8 cellular contexts compared by ENCODE assay signal in genomic region chr11:9861860-9862725, GRCh38.
DNase-seq lines count a peak whose midpoint lies in the region; ATAC-seq and TF ChIP-seq lines count a peak whose summit lies in the region.

No MANE protein-coding gene starts in this region.

- no peak overlapping the region for H3K27ac Mint-ChIP-seq in T-helper 2 cell treated with Interferon-gamma antibody and Interleukin-4, amounts not matched to agents 5 μg/mL and 100 μg/mL, for 36 hours
- no peak overlapping the region for H3K27ac Mint-ChIP-seq in MCF 10A (ENCODE audit: low read depth, unreplicated experiment)

- H3K4me1 Mint-ChIP-seq in T-helper 2 cell treated with Interferon-gamma antibody and Interleukin-4, amounts not matched to agents 5 μg/mL and 100 μg/mL, for 36 hours (ENCODE audit: low read depth) = peaks cover 31% of the 10 kb centered on the region
- H3K4me1 Mint-ChIP-seq in MCF 10A (ENCODE audit: insufficient read depth, unreplicated experiment) = peaks cover 8% of the 10 kb centered on the region

- no peaks in the 10 kb centered on the region for H3K9me3 Mint-ChIP-seq in T-helper 2 cell treated with Interferon-gamma antibody and Interleukin-4, amounts not matched to agents 5 μg/mL and 100 μg/mL, for 36 hours
- no peaks in the 10 kb centered on the region for H3K9me3 Mint-ChIP-seq in MCF 10A (ENCODE audit: unreplicated experiment)

- peak; percentile 80 for TF ChIP-seq CTCF in MCF 10A (IDR thresholded peaks at IDR 0.05; ENCODE audit: unreplicated experiment)

- no TSS peak for BruUV-seq in MCF 10A (replicated peaks; lab: Mats Ljungman, UMichigan)

- POLR2A ChIA-PET in MCF 10A (lab: Yijun Ruan, JAX) = interaction anchor here (0.6 to 1.6 kb wide), 5 partner anchors 111 to 449 kb away, joined by 3 to 5 read pairs (median 3); no protein-coding TSS in a partner anchor

- intact Hi-C loops in Right ventricle myocardium inferior (cut with DNase I) = loop anchor here (5.0 to 10.0 kb wide), 2 partner anchors 113 to 445 kb away; partner anchors contain the start of gene ADM
- intact Hi-C loops in cardiac septum (cut with DNase I) = loop anchor here (5.0 to 10.0 kb wide), 3 partner anchors 105 to 445 kb away; partner anchors contain the start of gene ADM
- intact Hi-C loops in MCF 10A (cut with micrococcal nuclease) = loop anchor here (1.0 to 10.0 kb wide), 5 partner anchors 103 to 461 kb away; no protein-coding TSS in a partner anchor

- H3K4me3 Mint-ChIP-seq in T-helper 2 cell treated with Interferon-gamma antibody and Interleukin-4, amounts not matched to agents 5 μg/mL and 100 μg/mL, for 36 hours = no peak overlapping the region
- H3K4me3 Mint-ChIP-seq in MCF 10A (ENCODE audit: unreplicated experiment) = no peak overlapping the region

- H3K36me3 Mint-ChIP-seq in T-helper 2 cell treated with Interferon-gamma antibody and Interleukin-4, amounts not matched to agents 5 μg/mL and 100 μg/mL, for 36 hours (ENCODE audit: low read depth) = no peaks in the 10 kb centered on the region
- H3K36me3 Mint-ChIP-seq in MCF 10A (ENCODE audit: insufficient read depth, unreplicated experiment) = no peaks in the 10 kb centered on the region

- DNase-seq in Right ventricle myocardium inferior (ENCODE audit: missing footprints) (no peak), cardiac septum (ENCODE audit: low spot score) (no peak), NCI-H1105 (lab: John Stamatoyannopoulos, UW) (peak; percentile 59), MCF 10A (ENCODE audit: unreplicated experiment) (peak; percentile 80), kidney glomerular epithelial cell (lab: John Stamatoyannopoulos, UW) (peak; percentile 75)
- peak; percentile 42 for DNase-seq in T-helper 2 cell treated with Interferon-gamma antibody and Interleukin-4, amounts not matched to agents 5 μg/mL and 100 μg/mL, for 36 hours (ENCODE audit: low spot score)
- DNase-seq in stimulated activated CD8-positive, alpha-beta memory T cell treated with anti-CD3 and anti-CD28 coated beads, Interleukin-12 subunit alpha, Interleukin-12 subunit beta, amount 100 ng/mL, for 1 hour (ENCODE audit: low read depth) = peak; percentile 2

- ATAC-seq in Right ventricle myocardium inferior (peak; percentile 70), HG02610 (IDR thresholded peaks at IDR 0.05; ENCODE audit: unreplicated experiment) (peak; percentile 81)

- CTCF ChIA-PET in MCF 10A (lab: Yijun Ruan, JAX) = interaction anchor here (0.6 to 4.4 kb wide), 17 partner anchors 12 to 798 kb away, joined by 3 to 31 read pairs (median 4); no protein-coding TSS in a partner anchor

- H3K27me3 Mint-ChIP-seq in T-helper 2 cell treated with Interferon-gamma antibody and Interleukin-4, amounts not matched to agents 5 μg/mL and 100 μg/mL, for 36 hours (ENCODE audit: low read depth) = no peaks in the 10 kb centered on the region
- no peaks in the 10 kb centered on the region for H3K27me3 Mint-ChIP-seq in MCF 10A (ENCODE audit: insufficient read depth, unreplicated experiment)

Comparison
In these comparisons a context has a peak if more than half of its experiments do, and no peak if none do; other contexts are left out.
1. DNase-seq: peak in NCI-H1105 (single experiment), T-helper 2 cell treated with Interferon-gamma antibody and Interleukin-4, amounts not matched to agents 5 μg/mL and 100 μg/mL, for 36 hours (single experiment), MCF 10A (single experiment), kidney glomerular epithelial cell (single experiment) and stimulated activated CD8-positive, alpha-beta memory T cell treated with anti-CD3 and anti-CD28 coated beads, Interleukin-12 subunit alpha, Interleukin-12 subunit beta, amount 100 ng/mL, for 1 hour (single experiment); none in Right ventricle myocardium inferior (single experiment) and cardiac septum (single experiment).